ENCODE assay signal across 8 cellular contexts in the genomic region with DNA sequence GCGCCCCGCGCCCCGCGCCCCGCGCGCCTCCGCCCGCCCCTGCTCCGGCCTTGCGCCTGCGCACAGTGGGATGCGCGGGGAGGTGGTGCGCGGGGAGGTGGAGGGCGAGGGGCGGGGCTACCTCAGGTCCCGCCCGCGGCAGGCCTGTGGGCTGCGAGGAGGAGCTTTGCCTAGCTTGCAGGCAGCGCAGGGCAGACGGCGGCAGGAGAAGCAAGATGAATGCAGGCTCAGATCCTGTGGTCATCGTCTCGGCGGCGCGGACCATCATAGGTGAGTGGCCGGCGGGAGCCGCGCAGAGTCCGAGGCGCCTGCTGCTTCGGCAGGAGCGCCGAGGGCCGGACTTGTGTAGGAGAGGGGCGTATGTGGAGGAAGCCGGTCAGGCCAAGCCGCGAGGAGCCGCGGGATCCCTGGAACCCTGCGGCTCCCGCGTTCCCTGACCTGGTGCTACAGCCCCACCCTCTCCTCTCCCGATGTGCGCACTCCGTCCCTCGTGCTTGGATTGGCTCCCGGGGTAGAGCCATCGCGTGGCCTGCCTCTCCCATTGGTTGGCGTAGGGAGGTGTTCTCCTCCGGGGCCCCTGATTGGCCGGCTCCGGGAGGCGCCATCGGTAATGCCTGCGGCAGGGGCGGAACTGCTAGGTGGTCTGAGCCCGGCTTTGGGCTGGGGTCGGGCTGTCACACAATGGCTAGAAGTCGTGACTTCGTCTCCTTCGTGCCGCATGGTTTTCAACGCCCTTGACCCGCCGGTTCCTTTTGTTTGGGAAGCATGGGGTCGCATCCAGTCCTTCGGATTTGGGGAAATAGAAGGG. TPM values are rescaled to one million over a fixed set of nuclear protein-coding genes. Genes with fewer than 3 reads are reported as not detected.
A peak's percentile ranks its signal among the peaks of the same experiment; 100 is the strongest.
DNase-seq lines count a peak whose midpoint lies in the region; ATAC-seq and TF ChIP-seq lines count a peak whose summit lies in the region.

A gene (plus strand): TSS at position 173 of the 808 bp plus-strand sequence. CDS start 43 bp downstream, at position 216.

- peaks cover 5% of the 10 kb centered on the region for H3K27me3 Mint-ChIP-seq in brain

- no peaks in the 10 kb centered on the region for H3K9me3 ChIP-seq in sigmoid colon

- TF ChIP-seq CTCF in brain (conservative IDR thresholded peaks at IDR 0.05) (no peak), sigmoid colon (IDR thresholded peaks at IDR 0.05) (no peak)

- H3K4me3 ChIP-seq in ACC112 (ENCODE audit: low read depth, low read length) (peak within 1 kb of the TSS; percentile 80), sigmoid colon (peak within 1 kb of the TSS; percentile 74 to 99 (median 92))

- WGBS in sigmoid colon, 2 donors: 1% methylated on average over 76 of the region's 76 CpGs

- DNase-seq in NCI-H2171 (lab: John Stamatoyannopoulos, UW) (peak; percentile 91), UCSD-AML1 (lab: John Stamatoyannopoulos, UW; ENCODE audit: unreplicated experiment) (peak; percentile 92), iPS DF 19.7 (ENCODE audit: low read depth, low spot score) (peak; percentile 88), sigmoid colon (peak; percentile 99)

- TF ChIP-seq EP300 in sigmoid colon (IDR thresholded peaks at IDR 0.05): no peak

- H3K4me3 Mint-ChIP-seq in brain: peak within 1 kb of the TSS; percentile 90 to 98 (median 95)

- peaks cover 0 to 2% (median 0%) of the 10 kb centered on the region in 5 experiments for H3K9me3 Mint-ChIP-seq in brain

- intact Hi-C loops in sigmoid colon (cut with DNase I): loop anchor here (1.0 to 2.0 kb wide), 3 partner anchors 27 to 69 kb away; a partner anchor contains a TSS

- TF ChIP-seq POLR2A in sigmoid colon (IDR thresholded peaks at IDR 0.05): peak in 1 of 2 donors; percentile 65

- H3K4me1 ChIP-seq in ACC112 (ENCODE audit: control insufficient read depth, insufficient read depth, low read length, unreplicated experiment) (peaks cover 36% of the 10 kb centered on the region), sigmoid colon (peaks cover 0 to 20% (median 12%) of the 10 kb centered on the region in 4 donors)

- peaks cover 55% of the 10 kb centered on the region for H3K4me1 Mint-ChIP-seq in brain

- peaks cover 53% of the 10 kb centered on the region for H3K36me3 Mint-ChIP-seq in brain

- H3K36me3 ChIP-seq in ACC112 (ENCODE audit: insufficient read depth, low read length): peaks cover 12% of the 10 kb centered on the region
- H3K36me3 ChIP-seq in sigmoid colon: peaks cover 0 to 31% (median 2%) of the 10 kb centered on the region in 4 donors

- peak within 1 kb of the TSS; percentile 78 for H2AFZ ChIP-seq in ACC112 (ENCODE audit: low read length, unreplicated experiment)

- H3K27me3 ChIP-seq in ACC112 (ENCODE audit: insufficient read depth, low read length) (no peaks in the 10 kb centered on the region), sigmoid colon (no peaks in the 10 kb centered on the region)

- H3K27ac ChIP-seq in ACC112 (ENCODE audit: low read depth, low read length) (peak within 1 kb of the TSS; percentile 77), sigmoid colon (peak within 1 kb of the TSS; percentile 98 to 100 (median 100))

- H3K27ac Mint-ChIP-seq in brain: peak within 1 kb of the TSS; percentile 97 to 99 (median 99)

- no peaks in the 10 kb centered on the region for H3K79me2 ChIP-seq in ACC112 (ENCODE audit: control insufficient read depth, insufficient read depth, low read length, unreplicated experiment)

- ATAC-seq in GM18868 (IDR thresholded peaks at IDR 0.05; ENCODE audit: unreplicated experiment) (peak; percentile 96), HG03103 (IDR thresholded peaks at IDR 0.05; ENCODE audit: low read depth, unreplicated experiment) (peak; percentile 96)

RNA-seq across cellular contexts. Expression of the gene that starts here (rescaled TPM):
- polyA plus RNA-seq in brain (ENCODE audit: insufficient read depth, low read depth, low replicate concordance): 72.9 TPM
- total RNA-seq in sigmoid colon: 10 to 100 TPM in 1 of 4 donors, 1 to 10 TPM in 3; 4.1 to 12.1 (median 5.2) TPM
- 10 to 100 TPM; 42.0 to 85.1 (median 79.3) TPM for polyA plus RNA-seq in sigmoid colon

Comparison
In these comparisons a context has a peak if more than half of its experiments do, and no peak if none do; other contexts are left out.
1. Peak in every context shown above with its lines: DNase-seq, ATAC-seq, H3K4me3 ChIP-seq and H3K27ac ChIP-seq.